In the genomic region with DNA sequence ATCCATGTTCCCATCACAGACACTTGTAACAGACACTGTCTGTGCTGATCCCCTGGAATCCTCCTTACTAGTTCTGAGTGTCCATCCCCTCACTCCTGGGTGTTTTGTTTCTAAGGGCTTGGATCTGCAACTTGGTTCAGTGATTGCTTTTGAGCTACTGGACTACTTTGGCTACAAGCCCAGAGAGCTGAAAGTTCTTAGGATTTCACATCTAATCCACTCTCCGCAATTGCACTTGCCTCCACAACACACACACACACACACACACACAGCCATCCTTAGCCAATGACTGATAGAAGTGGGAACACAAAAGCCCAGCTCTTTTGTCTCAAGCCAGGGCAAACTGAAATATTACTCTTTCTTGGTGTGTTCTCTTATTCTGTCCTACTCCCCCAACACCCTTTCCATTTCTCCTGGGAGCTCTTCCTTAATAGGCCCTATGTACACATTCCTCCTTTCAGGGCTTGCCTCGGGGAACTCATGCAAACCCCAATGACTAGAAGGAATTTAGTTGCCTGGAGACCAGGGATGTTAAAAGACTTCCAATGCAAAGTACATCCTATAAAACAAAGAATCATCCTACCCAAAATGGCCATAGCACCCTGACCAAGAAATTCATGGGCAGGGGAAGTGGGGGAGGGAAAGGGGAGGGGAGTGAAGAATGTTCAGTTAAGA, we compare ENCODE assay signal across 20 cellular contexts.
DNase-seq lines count a peak whose midpoint lies in the region; ATAC-seq, FAIRE-seq and TF ChIP-seq lines count a peak whose summit lies in the region.
"Had no signal": no experiment of that assay in that cellular context is flagged by ENCODE, and none has a peak within 500 bp of the region (broad histone marks: within the 10 kb centered on the region; RNA-seq: fewer than 3 reads in every experiment).

No MANE protein-coding gene starts in this region.

- no peak overlapping the region for H3K27ac Mint-ChIP-seq in WTC11
- H3K27ac Mint-ChIP-seq: CD4-positive, CD25-positive, alpha-beta regulatory T cell; HFFc6 had no signal

- no peaks in the 10 kb centered on the region for H3K36me3 Mint-ChIP-seq in WTC11
- H3K36me3 Mint-ChIP-seq: CD4-positive, CD25-positive, alpha-beta regulatory T cell had no signal

- H2AK5ac ChIP-seq in H1 (ENCODE audit: low read depth, low read length) (no peak overlapping the region), mesendoderm (ENCODE audit: low read length) (no peak overlapping the region)

- H3K4me3 ChIP-seq in H1 (ENCODE audit: extremely low read depth in 1 of 4, insufficient read depth in 2 of 4, low read depth in 3 of 4, low read length in 4 of 4): no peak overlapping the region
- no peak overlapping the region for H3K4me3 ChIP-seq in mesendoderm (ENCODE audit: low read length)
- H3K4me3 ChIP-seq: GM12878, SK-N-MC had no signal

- H3K27me3 ChIP-seq in H1 (replicated peaks in 1 of 4; ENCODE audit: control insufficient read depth in 3 of 4, extremely low read depth in 1 of 4, insufficient read depth in 3 of 4, low read length in 3 of 4) (no peaks in the 10 kb centered on the region), mesendoderm (ENCODE audit: insufficient read depth, low read length, poor library complexity) (no peaks in the 10 kb centered on the region)

- H3K79me1 ChIP-seq in H1 (ENCODE audit: low read depth, low read length): no peaks in the 10 kb centered on the region
- no peaks in the 10 kb centered on the region for H3K79me1 ChIP-seq in mesendoderm (ENCODE audit: low read length)

- H3K4me1 Mint-ChIP-seq in WTC11: peaks cover 20% of the 10 kb centered on the region
- H3K4me1 Mint-ChIP-seq: CD4-positive, CD25-positive, alpha-beta regulatory T cell had no signal

- H3K4ac ChIP-seq in H1 (replicated peaks; ENCODE audit: insufficient read length, low read depth, low read length) (no peak overlapping the region), mesendoderm (ENCODE audit: low read depth, low read length) (no peak overlapping the region)

- no peak for TF ChIP-seq EP300 in H1 (IDR thresholded peaks at IDR 0.05; ENCODE audit: borderline replicate concordance in 1 of 2, low read depth in 2 of 2, low read length in 2 of 2)

- H2BK15ac ChIP-seq in H1 (ENCODE audit: low read length) (no peak overlapping the region), mesendoderm (replicated peaks; ENCODE audit: low read depth) (no peak overlapping the region)

- H3K79me2 ChIP-seq in H1 (ENCODE audit: control insufficient read depth in 1 of 2, insufficient read depth in 2 of 2, low read length in 2 of 2) (no peaks in the 10 kb centered on the region), mesendoderm (ENCODE audit: control insufficient read depth, insufficient read depth, low read length) (no peaks in the 10 kb centered on the region)

- H3K9me3 Mint-ChIP-seq in WTC11: no peaks in the 10 kb centered on the region
- H3K9me3 Mint-ChIP-seq: H9, HFFc6 had no signal

- FAIRE-seq in H1 (lab: Jason Lieb, UNC): no peak
- FAIRE-seq: GM12878, HTR-8/SVneo had no signal

- ATAC-seq in WTC11: peak; percentile 44; the same call in 1 of the 2 replicates
- ATAC-seq in HG02884 (IDR thresholded peaks at IDR 0.05; ENCODE audit: unreplicated experiment): no peak
- ATAC-seq: GM12878 had no signal

- H4K20me1 ChIP-seq in H1 (replicated peaks in 1 of 2; ENCODE audit: control insufficient read depth in 1 of 2, insufficient read depth in 2 of 2, low read length in 2 of 2): no peaks in the 10 kb centered on the region

- H3K27ac ChIP-seq in H1 (ENCODE audit: low read depth, low read length) (no peak overlapping the region), mesendoderm (ENCODE audit: low read depth, low read length) (no peak overlapping the region)
- H3K27ac ChIP-seq: RWPE1, SK-N-MC had no signal

- H3K4me2 ChIP-seq in H1 (ENCODE audit: insufficient read depth in 1 of 2, low read depth in 2 of 2, low read length in 2 of 2): no peak overlapping the region
- H3K4me2 ChIP-seq in mesendoderm (ENCODE audit: low read length): no peak overlapping the region

- no peaks in the 10 kb centered on the region for H3K9me3 ChIP-seq in H1 (ENCODE audit: insufficient read depth in 2 of 2, low read depth in 1 of 2, low read length in 1 of 2)

- no peak overlapping the region for H2BK12ac ChIP-seq in H1 (ENCODE audit: low read depth, low read length)

- H3K9ac ChIP-seq in H1 (replicated peaks in 1 of 4; ENCODE audit: extremely low read depth in 1 of 4, low read depth in 3 of 4, low read length in 3 of 4): no peak overlapping the region
- H3K9ac ChIP-seq in mesendoderm (ENCODE audit: low read length): no peak overlapping the region

- H2BK5ac ChIP-seq in H1 (ENCODE audit: low read depth, low read length) (no peak overlapping the region), mesendoderm (ENCODE audit: low read length) (no peak overlapping the region)

- DNase-seq in WTC11 (ENCODE audit: low spot score) (no peak), H1 (ENCODE audit: low read depth in 1 of 2, low spot score in 2 of 2) (no peak), mesendoderm (peak; percentile 54), LoVo (ENCODE audit: low spot score) (no peak), kidney glomerular epithelial cell (lab: John Stamatoyannopoulos, UW) (no peak)
- DNase-seq in activated CD4-positive, alpha-beta T cell treated with anti-CD3 and anti-CD28 coated beads, Interleukin-2, amount 50 U/mL, for 4 hours: no peak
- DNase-seq: CD4-positive, CD25-positive, alpha-beta regulatory T cell; DMS79; H9; HFFc6; IMR-90; NCI-H1417; NCI-H1694 treated with DMSO at 0.1 percent for 48 hours; NCI-H69; SHP77 treated with DMSO at 0.1 percent for 48 hours had no signal

- TF ChIP-seq CTCF in WTC11 (IDR thresholded peaks at IDR 0.05): no peak
- no peak for TF ChIP-seq CTCF in H1 (IDR thresholded peaks at IDR 0.05; ENCODE audit: control extremely low read depth in 1 of 3, insufficient read depth in 1 of 3, low read depth in 1 of 3, low read length in 3 of 3)

- no peak for TF ChIP-seq RAD21 in H1 (IDR thresholded peaks at IDR 0.05 in 1 of 2, conservative IDR thresholded peaks at IDR 0.05 in 1 of 2; ENCODE audit: low read depth in 2 of 2, low read length in 2 of 2)

- no peak for TF ChIP-seq POLR2A in H1 (IDR thresholded peaks at IDR 0.05; ENCODE audit: control extremely low read depth in 1 of 2, low read depth in 2 of 2, low read length in 2 of 2)

- no peaks in the 10 kb centered on the region for H3K23me2 ChIP-seq in H1 (ENCODE audit: low read depth, low read length)

- no peak overlapping the region for H2BK20ac ChIP-seq in H1 (ENCODE audit: low read length)

- POLR2A ChIA-PET in WTC11 (lab: Charles Lee): no interaction called here
- POLR2A ChIA-PET in H1 (lab: Charles Lee; ENCODE audit: partially characterized antibody): no interaction called here

- H3K4me3 Mint-ChIP-seq in WTC11: no peak overlapping the region
- H3K4me3 Mint-ChIP-seq: CD4-positive, CD25-positive, alpha-beta regulatory T cell; H9; HFFc6 had no signal

- no peaks in the 10 kb centered on the region for H3K27me3 Mint-ChIP-seq in WTC11 (ENCODE audit: low read depth)
- H3K27me3 Mint-ChIP-seq: CD4-positive, CD25-positive, alpha-beta regulatory T cell had no signal

- H3K23ac ChIP-seq in H1 (ENCODE audit: insufficient read length) (no peak overlapping the region), mesendoderm (ENCODE audit: low read length) (no peak overlapping the region)

- H4K8ac ChIP-seq in H1 (ENCODE audit: extremely low read depth, insufficient read depth, low read length) (no peak overlapping the region), mesendoderm (ENCODE audit: low read depth, low read length) (no peak overlapping the region)

- H3K4me1 ChIP-seq in H1 (replicated peaks in 1 of 4; ENCODE audit: control insufficient read depth in 3 of 4, insufficient read depth in 4 of 4, low read length in 3 of 4): peaks cover 0 to 1% (median 0%) of the 10 kb centered on the region in 4 experiments; a peak in 2 of 7 replicates
- no peaks in the 10 kb centered on the region for H3K4me1 ChIP-seq in mesendoderm (ENCODE audit: control insufficient read depth, low read depth, low read length)

- CTCF ChIA-PET in WTC11 (lab: Charles Lee) (no interaction called here), H1 (lab: Charles Lee; ENCODE audit: partially characterized antibody) (interaction anchor here (0.8 to 1.3 kb wide), 2 partner anchors 17 to 37 kb away, joined by 3 read pairs; no protein-coding TSS in a partner anchor)

- H2BK120ac ChIP-seq in H1 (replicated peaks; ENCODE audit: low read depth, low read length) (no peak overlapping the region), mesendoderm (ENCODE audit: low read depth, low read length) (no peak overlapping the region)

- H2AFZ ChIP-seq in H1 (ENCODE audit: low read length): peak overlapping the region; percentile 61; the same call in 1 of the 2 replicates

- H4K5ac ChIP-seq in H1 (ENCODE audit: insufficient read length, low read depth, low read length) (no peak overlapping the region), mesendoderm (ENCODE audit: low read length) (no peak overlapping the region)

- H4K91ac ChIP-seq in H1 (replicated peaks; ENCODE audit: insufficient read length, low read length): no peak overlapping the region

- H3K14ac ChIP-seq in H1 (ENCODE audit: insufficient read length): no peak overlapping the region

- H3K56ac ChIP-seq in H1 (replicated peaks; ENCODE audit: insufficient read length, low read depth, low read length) (no peak overlapping the region), mesendoderm (ENCODE audit: low read length) (no peak overlapping the region)

- WGBS in H1 (ENCODE audit: extremely low coverage in 1 of 2, insufficient coverage in 1 of 2, insufficient read length in 1 of 2, insufficient replicate concordance in 2 of 2, low coverage in 1 of 2, low lambda C conversion rate in 2 of 2, missing lambda C conversion rate in 1 of 2), 2 experiments: 96% methylated on average over 2 of the region's 2 CpGs; no CpG with 5 or more reads in 1 of the 2 experiments
- no CpG with 5 or more reads among the region's 2 CpGs for WGBS in mesendoderm (ENCODE audit: extremely low coverage, insufficient coverage, low lambda C conversion rate)

- no peak overlapping the region for H3K18ac ChIP-seq in H1 (ENCODE audit: extremely low read depth, low read length)
- H3K18ac ChIP-seq in mesendoderm (ENCODE audit: low read length): no peak overlapping the region

- H3K36me3 ChIP-seq in H1 (ENCODE audit: control insufficient read depth in 2 of 4, insufficient read depth in 4 of 4, low read length in 3 of 4) (no peaks in the 10 kb centered on the region), mesendoderm (ENCODE audit: control insufficient read depth, insufficient read depth, low read length) (no peaks in the 10 kb centered on the region)

TF ChIP-seq in WTC11, 78 proteins besides CTCF, POLR2A, EP300 and RAD21 (continues in another document):
- TF ChIP-seq ELF4 (CRISPR knock-in tag; IDR thresholded peaks at IDR 0.05; ENCODE audit: low read depth) (no peak), NR3C1 (CRISPR knock-in tag; conservative IDR thresholded peaks at IDR 0.05; ENCODE audit: low read depth) (no peak), EMX1 (CRISPR knock-in tag; IDR thresholded peaks at IDR 0.05) (no peak)

TF ChIP-seq in H1, 55 proteins besides CTCF, POLR2A, EP300 and RAD21:
- TF ChIP-seq TAF7 (optimal IDR thresholded peaks at IDR 0.05; ENCODE audit: borderline replicate concordance, low read depth, low read length) (no peak), HDAC2 (IDR thresholded peaks at IDR 0.05; ENCODE audit: borderline replicate concordance in 1 of 2, low read depth in 2 of 2, low read length in 2 of 2) (no peak)
